Comparison of ENCODE assay signal across 1 cellular context in the genomic region with DNA sequence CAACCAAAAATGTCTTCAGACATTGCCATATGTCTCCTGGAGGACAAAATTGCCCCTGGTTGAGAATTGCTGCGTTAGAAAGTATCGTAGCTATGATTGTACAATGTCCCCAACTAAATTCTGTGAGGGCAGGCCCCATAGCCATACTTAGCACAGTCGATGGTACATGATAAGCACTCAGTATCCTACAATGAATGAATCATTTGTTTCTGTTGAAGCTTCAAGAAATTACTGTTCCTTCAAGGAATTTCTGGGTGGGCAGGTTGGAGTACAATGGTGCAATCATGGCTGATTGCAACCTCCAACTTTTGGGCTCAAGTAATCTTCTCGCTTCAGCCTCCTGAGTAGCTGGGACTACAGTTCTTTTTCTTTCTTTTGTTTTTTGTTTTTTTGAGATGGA.
TF ChIP-seq lines count a peak whose summit lies in the region.

No MANE protein-coding gene starts in this region.

TF ChIP-seq in WTC11, 78 proteins besides CTCF, POLR2A, EP300 and RAD21 (continued from another document):
- TF ChIP-seq, protein P1, sequence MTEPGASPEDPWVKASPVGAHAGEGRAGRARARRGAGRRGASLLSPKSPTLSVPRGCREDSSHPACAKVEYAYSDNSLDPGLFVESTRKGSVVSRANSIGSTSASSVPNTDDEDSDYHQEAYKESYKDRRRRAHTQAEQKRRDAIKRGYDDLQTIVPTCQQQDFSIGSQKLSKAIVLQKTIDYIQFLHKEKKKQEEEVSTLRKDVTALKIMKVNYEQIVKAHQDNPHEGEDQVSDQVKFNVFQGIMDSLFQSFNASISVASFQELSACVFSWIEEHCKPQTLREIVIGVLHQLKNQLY (CRISPR knock-in tag; IDR thresholded peaks at IDR 0.05): no peak
- TF ChIP-seq, protein P2, sequence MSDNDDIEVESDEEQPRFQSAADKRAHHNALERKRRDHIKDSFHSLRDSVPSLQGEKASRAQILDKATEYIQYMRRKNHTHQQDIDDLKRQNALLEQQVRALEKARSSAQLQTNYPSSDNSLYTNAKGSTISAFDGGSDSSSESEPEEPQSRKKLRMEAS (CRISPR knock-in tag; IDR thresholded peaks at IDR 0.05): no peak
- no peak for TF ChIP-seq GRHL2 (CRISPR knock-in tag; IDR thresholded peaks at IDR 0.05; ENCODE audit: insufficient replicate concordance, severe bottlenecking)
- TF ChIP-seq, protein P3, sequence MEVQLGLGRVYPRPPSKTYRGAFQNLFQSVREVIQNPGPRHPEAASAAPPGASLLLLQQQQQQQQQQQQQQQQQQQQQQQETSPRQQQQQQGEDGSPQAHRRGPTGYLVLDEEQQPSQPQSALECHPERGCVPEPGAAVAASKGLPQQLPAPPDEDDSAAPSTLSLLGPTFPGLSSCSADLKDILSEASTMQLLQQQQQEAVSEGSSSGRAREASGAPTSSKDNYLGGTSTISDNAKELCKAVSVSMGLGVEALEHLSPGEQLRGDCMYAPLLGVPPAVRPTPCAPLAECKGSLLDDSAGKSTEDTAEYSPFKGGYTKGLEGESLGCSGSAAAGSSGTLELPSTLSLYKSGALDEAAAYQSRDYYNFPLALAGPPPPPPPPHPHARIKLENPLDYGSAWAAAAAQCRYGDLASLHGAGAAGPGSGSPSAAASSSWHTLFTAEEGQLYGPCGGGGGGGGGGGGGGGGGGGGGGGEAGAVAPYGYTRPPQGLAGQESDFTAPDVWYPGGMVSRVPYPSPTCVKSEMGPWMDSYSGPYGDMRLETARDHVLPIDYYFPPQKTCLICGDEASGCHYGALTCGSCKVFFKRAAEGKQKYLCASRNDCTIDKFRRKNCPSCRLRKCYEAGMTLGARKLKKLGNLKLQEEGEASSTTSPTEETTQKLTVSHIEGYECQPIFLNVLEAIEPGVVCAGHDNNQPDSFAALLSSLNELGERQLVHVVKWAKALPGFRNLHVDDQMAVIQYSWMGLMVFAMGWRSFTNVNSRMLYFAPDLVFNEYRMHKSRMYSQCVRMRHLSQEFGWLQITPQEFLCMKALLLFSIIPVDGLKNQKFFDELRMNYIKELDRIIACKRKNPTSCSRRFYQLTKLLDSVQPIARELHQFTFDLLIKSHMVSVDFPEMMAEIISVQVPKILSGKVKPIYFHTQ (CRISPR knock-in tag; IDR thresholded peaks at IDR 0.05): no peak
- no peak for TF ChIP-seq JAZF1 (CRISPR knock-in tag; IDR thresholded peaks at IDR 0.05)
- TF ChIP-seq SMAD3 (CRISPR knock-in tag; IDR thresholded peaks at IDR 0.05; ENCODE audit: borderline replicate concordance): no peak
- TF ChIP-seq SMAD4 (CRISPR knock-in tag; IDR thresholded peaks at IDR 0.05): no peak
- TF ChIP-seq CREB1 (CRISPR knock-in tag; IDR thresholded peaks at IDR 0.05): no peak
- no peak for TF ChIP-seq RORB (CRISPR knock-in tag; IDR thresholded peaks at IDR 0.05)
- no peak for TF ChIP-seq SOX15 (CRISPR knock-in tag; IDR thresholded peaks at IDR 0.05)
- no peak for TF ChIP-seq ZNF219 (CRISPR knock-in tag; IDR thresholded peaks at IDR 0.05; ENCODE audit: borderline replicate concordance)
TF ChIP-seq in WTC11: peak in this region for 0.
